8 cellular contexts compared by ENCODE assay signal in genomic region chr11:46700251-46701077, GRCh38. TPM values are rescaled to one million over a fixed set of nuclear protein-coding genes. Genes with fewer than 3 reads are reported as not detected.
A peak's percentile ranks its signal among the peaks of the same experiment; 100 is the strongest.
DNase-seq lines count a peak whose midpoint lies in the region; ATAC-seq and TF ChIP-seq lines count a peak whose summit lies in the region.

Gene ARHGAP1 (minus strand): TSS chr11:46700619. CDS start chr11:46696107, 4,512 bp downstream.
Gene ZNF408 (plus strand): TSS chr11:46701031. CDS start chr11:46701048, 17 bp downstream.

- POLR2A ChIA-PET in IMR-90 (lab: Charles Lee; ENCODE audit: unreplicated experiment) = interaction anchor here (0.6 to 1.3 kb wide), 5 partner anchors 10 to 409 kb away, joined by 3 to 5 read pairs (median 3); no protein-coding TSS in a partner anchor

- H2BK120ac ChIP-seq in IMR-90 (ENCODE audit: low read depth, low read length) = peak within 1 kb of the TSS; percentile 96

- peak within 1 kb of the TSS; percentile 96 for H2AFZ ChIP-seq in IMR-90 (replicated peaks; ENCODE audit: low read length, poor library complexity)

- no peaks in the 10 kb centered on the region for H3K27me3 ChIP-seq in IMR-90 (ENCODE audit: control insufficient read depth, insufficient read depth, low read length)

- peak within 1 kb of the TSS; percentile 82; the same call in 1 of the 3 replicates for H2BK15ac ChIP-seq in IMR-90 (ENCODE audit: low read depth, low read length)

- peak within 1 kb of the TSS; percentile 83; the same call in 1 of the 2 replicates for H2BK20ac ChIP-seq in IMR-90 (ENCODE audit: low read depth, low read length)

- peaks cover 8% of the 10 kb centered on the region; the same call in 1 of the 2 replicates for H4K20me1 ChIP-seq in IMR-90 (ENCODE audit: insufficient read depth, low read length)

- peaks cover 40% of the 10 kb centered on the region for H3K36me3 ChIP-seq in IMR-90 (ENCODE audit: control insufficient read depth, insufficient read depth, low read length)

- DNase-seq in DMS 273 (lab: John Stamatoyannopoulos, UW; ENCODE audit: unreplicated experiment) (peak; percentile 98), IMR-90 (peak; percentile 98), OCI-M1 (lab: John Stamatoyannopoulos, UW) (peak; percentile 99), activated T-cell treated with anti-CD3 and anti-CD28 coated beads for 24 hours (ENCODE audit: low read depth) (peak; percentile 99), epidermal melanocyte (ENCODE audit: insufficient read length, low spot score) (peak; percentile 68), middle frontal gyrus (ENCODE audit: extremely low spot score, low spot score) (peak; percentile 96)
- DNase-seq in stimulated activated CD8-positive, alpha-beta memory T cell treated with anti-CD3 and anti-CD28 coated beads, Interleukin-2, amount 100 ng/mL, for 48 hours (ENCODE audit: low read depth in 2 of 2) = peak; percentile 98 to 99

- H3K79me1 ChIP-seq in IMR-90 (ENCODE audit: low read depth in 1 of 2, low read length in 2 of 2) = peaks cover 25 to 79% of the 10 kb centered on the region in 2 experiments; a peak in 3 of 4 replicates

- intact Hi-C loops in IMR-90 (cut with micrococcal nuclease) = no loop called here

- H3K4me1 ChIP-seq in IMR-90 (ENCODE audit: control insufficient read depth, insufficient read depth, low read length) = peaks cover 11% of the 10 kb centered on the region

- peak within 1 kb of the TSS; percentile 97 for H3K4ac ChIP-seq in IMR-90 (ENCODE audit: low read depth, low read length)

- H3K4me2 ChIP-seq in IMR-90 (ENCODE audit: low read depth, low read length) = peak within 1 kb of the TSS; percentile 96

- H3K14ac ChIP-seq in IMR-90 (replicated peaks; ENCODE audit: low read depth, low read length) = peak within 1 kb of the TSS; percentile 99

- ATAC-seq in GM21528 (IDR thresholded peaks at IDR 0.05; ENCODE audit: low FRiP score, unreplicated experiment) (peak; percentile 89), IMR-90 (ENCODE audit: low read depth) (peak; percentile 93)

- H3K9ac ChIP-seq in IMR-90 (ENCODE audit: low read depth, low read length) = peak within 1 kb of the TSS; percentile 98

- dilution Hi-C loops in IMR-90 (cut with HindIII; ENCODE audit: low sequenced_read_pairs, unreplicated experiment) = no loop called here

- TF ChIP-seq CTCF in IMR-90 (conservative IDR thresholded peaks at IDR 0.05; ENCODE audit: low read depth, low read length) = no peak

- peaks cover 12% of the 10 kb centered on the region; the same call in 1 of the 2 replicates for H3K9me1 ChIP-seq in IMR-90 (ENCODE audit: insufficient read depth, low read length)

- H3K4me3 ChIP-seq in IMR-90 (ENCODE audit: insufficient read depth, low read depth, low read length) = peak within 1 kb of the TSS; percentile 91

- peak within 1 kb of the TSS; percentile 98 for H4K91ac ChIP-seq in IMR-90 (ENCODE audit: insufficient read depth, low read depth, low read length)

- peak within 1 kb of the TSS; percentile 96 for H4K5ac ChIP-seq in IMR-90 (ENCODE audit: low read depth, low read length)

- H2AK9ac ChIP-seq in IMR-90 (replicated peaks; ENCODE audit: low read depth, low read length, poor library complexity) = peak within 1 kb of the TSS; percentile 99

- H3K23ac ChIP-seq in IMR-90 (ENCODE audit: low read depth, low read length) = peak within 1 kb of the TSS; percentile 94

- peak within 1 kb of the TSS; percentile 95 for H2BK5ac ChIP-seq in IMR-90 (ENCODE audit: low read depth, low read length, poor library complexity, severe bottlenecking)

- peak within 1 kb of the TSS; percentile 99 for H3K56ac ChIP-seq in IMR-90 (ENCODE audit: extremely low read depth, insufficient read depth, low read length)

- CTCF ChIA-PET in IMR-90 (lab: Yijun Ruan, JAX) = interaction anchor here (0.6 kb wide), 1 partner anchor 352 kb away, joined by 3 read pairs; no protein-coding TSS in a partner anchor

- TF ChIP-seq RAD21 in IMR-90 (IDR thresholded peaks at IDR 0.05; ENCODE audit: low read length) = no peak; the same call in 1 of the 2 replicates

- BruUV-seq in IMR-90 (replicated peaks; lab: Mats Ljungman, UMichigan) = no TSS peak

- in situ Hi-C loops in IMR-90 (cut with MboI; ENCODE audit: low sequenced_read_pairs) = no loop called here

- peak within 1 kb of the TSS; percentile 90 to 99 for H4K8ac ChIP-seq in IMR-90 (ENCODE audit: low read depth in 2 of 2, low read length in 2 of 2)

- TF ChIP-seq POLR2A in IMR-90 (IDR thresholded peaks at IDR 0.05; ENCODE audit: low read depth, low read length) = peak; percentile 95

- no peaks in the 10 kb centered on the region for H3K9me3 ChIP-seq in IMR-90 (ENCODE audit: control insufficient read depth, insufficient read depth, low read length)

- peak within 1 kb of the TSS; percentile 94 for H3K18ac ChIP-seq in IMR-90 (ENCODE audit: low read depth, low read length)

- peak within 1 kb of the TSS; percentile 98 for H3K27ac ChIP-seq in IMR-90 (ENCODE audit: insufficient read depth, low read length)

- peak within 1 kb of the TSS; percentile 94 for H2AK5ac ChIP-seq in IMR-90 (ENCODE audit: low read depth, low read length)

- WGBS in IMR-90 (ENCODE audit: extremely low coverage in 2 of 2, insufficient read length in 1 of 2), 2 experiments = 0% methylated on average over 20 of the region's 44 CpGs; no CpG with 5 or more reads in 1 of the 2 experiments

TF ChIP-seq in IMR-90, 13 proteins besides CTCF, POLR2A, EP300 and RAD21:
- TF ChIP-seq BHLHE40 (IDR thresholded peaks at IDR 0.05; ENCODE audit: low read depth, low read length) = peak; percentile 60
- TF ChIP-seq USF2 (IDR thresholded peaks at IDR 0.05; ENCODE audit: low read depth, low read length) = peak; percentile 77
- peak; percentile 98 for TF ChIP-seq MXI1 (IDR thresholded peaks at IDR 0.05; ENCODE audit: borderline replicate concordance, low read depth, low read length)
- no peak for TF ChIP-seq MAFK (IDR thresholded peaks at IDR 0.05; ENCODE audit: low read depth, low read length)
- 0 out of 2 replicates have a peak, but pooled peaks have one; percentile 46 for TF ChIP-seq CHD1 (IDR thresholded peaks at IDR 0.05; ENCODE audit: low read depth, low read length)
- TF ChIP-seq ELK1 (IDR thresholded peaks at IDR 0.05; ENCODE audit: borderline replicate concordance, low read depth, low read length) = peak; percentile 98
- no peak for TF ChIP-seq RFX5 (IDR thresholded peaks at IDR 0.05; ENCODE audit: low read depth, low read length)
- TF ChIP-seq MAZ (IDR thresholded peaks at IDR 0.05; ENCODE audit: borderline replicate concordance, low read depth, low read length) = peak; percentile 76; the same call in 1 of the 2 replicates

RNA-seq across cellular contexts. Expression of gene ARHGAP1, which starts in this region (rescaled TPM):
- 28.1 and 46.6 TPM in 2 replicates for total RNA-seq in IMR-90 (2012; rRNA removed)
- 75.7 and 78.8 TPM in 2 replicates for polyA plus RNA-seq in IMR-90 (2012; rRNA removed)
- 77.3 and 77.9 TPM in 2 replicates for polyA plus RNA-seq in IMR-90 (2012; cell fraction: cytosol; rRNA removed)
- polyA plus RNA-seq in IMR-90 (2012; cell fraction: nucleus; rRNA removed; ENCODE audit: low replicate concordance) = 56.6 and 87.7 TPM in 2 replicates

RNA-seq across cellular contexts. Expression of gene ZNF408, which starts in this region (rescaled TPM):
- 9.5 and 10.3 TPM in 2 replicates for total RNA-seq in IMR-90 (2012; rRNA removed)
- polyA plus RNA-seq in IMR-90 (2012; rRNA removed) = 10.4 and 11.1 TPM in 2 replicates
- 5.4 and 8.6 TPM in 2 replicates for polyA plus RNA-seq in IMR-90 (2012; cell fraction: cytosol; rRNA removed)
- 16.7 and 32.2 TPM in 2 replicates for polyA plus RNA-seq in IMR-90 (2012; cell fraction: nucleus; rRNA removed; ENCODE audit: low replicate concordance)

Comparison
In these comparisons a context has a peak if more than half of its experiments do, and no peak if none do; other contexts are left out.
1. Peak in every context shown above with its lines: DNase-seq, ATAC-seq, H3K4me3 ChIP-seq and H3K27ac ChIP-seq.